25 cellular contexts compared by ENCODE assay signal in genomic region chr4:97911236-97911906, GRCh38.
DNase-seq lines count a peak whose midpoint lies in the region; ATAC-seq and TF ChIP-seq lines count a peak whose summit lies in the region.
"Had no signal": no experiment of that assay in that cellular context is flagged by ENCODE, and none has a peak within 500 bp of the region (broad histone marks: within the 10 kb centered on the region; RNA-seq: fewer than 3 reads in every experiment).

No MANE protein-coding gene starts in this region.

- TF ChIP-seq CTCF in PC-9 (conservative IDR thresholded peaks at IDR 0.05): no peak
- TF ChIP-seq CTCF in glutamatergic neuron (IDR thresholded peaks at IDR 0.05; ENCODE audit: partially characterized antibody, unreplicated experiment): peak; percentile 14
- TF ChIP-seq CTCF in nephron (IDR thresholded peaks at IDR 0.05; ENCODE audit: unreplicated experiment in 3 of 3): no peak
- TF ChIP-seq CTCF in suprapubic skin (IDR thresholded peaks at IDR 0.05): no peak

- H3K4me2 ChIP-seq in PC-9: no peak overlapping the region
- H3K4me2 ChIP-seq: KMS-11, SK-N-SH had no signal

- H3K4me3 ChIP-seq in PC-9: no peak overlapping the region
- no peak overlapping the region for H3K4me3 ChIP-seq in aorta (ENCODE audit: low read length in 2 of 2)
- no peak overlapping the region for H3K4me3 ChIP-seq in suprapubic skin
- H3K4me3 ChIP-seq in HAP-1: no peak overlapping the region
- H3K4me3 ChIP-seq: adrenal gland, right atrium auricular region, transverse colon had no signal

- H2AFZ ChIP-seq in PC-9: 0 out of 2 replicates have a peak overlapping the region, but pooled peaks have one; percentile 62

- H3K4me3 Mint-ChIP-seq in glutamatergic neuron (ENCODE audit: unreplicated experiment) (no peak overlapping the region), nephron (no peak overlapping the region)
- H3K4me3 Mint-ChIP-seq: activated CD4-positive, alpha-beta T cell treated with anti-CD3 and anti-CD28 coated beads for 36 hours; CD4-positive, alpha-beta memory T cell; mesothelial cell of epicardium had no signal

- H3K27me3 ChIP-seq in PC-9 (ENCODE audit: insufficient read depth, low read depth): no peaks in the 10 kb centered on the region
- H3K27me3 ChIP-seq in aorta (ENCODE audit: control insufficient read depth in 1 of 2, insufficient read depth in 2 of 2, low read length in 1 of 2): no peaks in the 10 kb centered on the region
- no peaks in the 10 kb centered on the region for H3K27me3 ChIP-seq in suprapubic skin
- no peaks in the 10 kb centered on the region for H3K27me3 ChIP-seq in HAP-1 (ENCODE audit: low read depth)
- H3K27me3 ChIP-seq: adrenal gland, right atrium auricular region, transverse colon had no signal

- H3K9me3 ChIP-seq in PC-9 (ENCODE audit: insufficient read depth, low read depth) (no peaks in the 10 kb centered on the region), aorta (ENCODE audit: control insufficient read depth, low read length) (no peaks in the 10 kb centered on the region), suprapubic skin (peaks cover 5% of the 10 kb centered on the region), HAP-1 (no peaks in the 10 kb centered on the region)
- H3K9me3 ChIP-seq: adrenal gland, right atrium auricular region, SK-N-SH, transverse colon had no signal

- intact Hi-C loops in PC-9 (cut with micrococcal nuclease; ENCODE audit: unreplicated experiment): no loop called here
- intact Hi-C loops in aorta (cut with DNase I): no loop called here

- ATAC-seq in aorta (ENCODE audit: low FRiP score): no peak
- ATAC-seq: activated CD4-positive, alpha-beta T cell treated with anti-CD3 and anti-CD28 coated beads for 36 hours; esophagus mucosa; PC-3 had no signal

- H3K36me3 Mint-ChIP-seq in glutamatergic neuron (ENCODE audit: unreplicated experiment): no peaks in the 10 kb centered on the region
- H3K36me3 Mint-ChIP-seq in nephron (ENCODE audit: low read depth): no peaks in the 10 kb centered on the region
- H3K36me3 Mint-ChIP-seq: CD4-positive, alpha-beta memory T cell; mesothelial cell of epicardium had no signal

- DNase-seq in Caki2 (ENCODE audit: low read depth) (peak; percentile 39), PC-9 (no peak), glutamatergic neuron (no peak), aorta (no peak), suprapubic skin (ENCODE audit: low spot score in 2 of 2) (no peak), NCI-H2081 (lab: John Stamatoyannopoulos, UW) (no peak), HAP-1 (ENCODE audit: low spot score in 2 of 2) (no peak)
- DNase-seq: activated CD4-positive, alpha-beta T cell treated with anti-CD3 and anti-CD28 coated beads for 36 hours; activated gamma-delta T cell; adrenal gland; caudate nucleus; CD4-positive, alpha-beta memory T cell; NCI-H1092 treated with DMSO at 0.1 percent for 48 hours; NCI-H526 treated with DMSO at 0.1 percent for 48 hours; PC-3; SK-N-SH; stimulated activated CD4-positive, alpha-beta T cell treated with anti-CD3 and anti-CD28 coated beads, Interleukin-15, amount 100 ng/mL, for 24 hours; stimulated activated naive CD4-positive, alpha-beta T cell treated with Interleukin-2 at 50 U/mL for 16 hours; T-helper 9 cell; transverse colon had no signal

- H3K4me1 Mint-ChIP-seq in glutamatergic neuron (ENCODE audit: low read depth, unreplicated experiment) (no peaks in the 10 kb centered on the region), nephron (no peaks in the 10 kb centered on the region)
- H3K4me1 Mint-ChIP-seq: activated CD4-positive, alpha-beta T cell treated with anti-CD3 and anti-CD28 coated beads for 36 hours; CD4-positive, alpha-beta memory T cell; mesothelial cell of epicardium had no signal

- WGBS in aorta, 2 donors: 53 to 63% methylated on average over 14 of the region's 14 CpGs
- 75% methylated on average over 9 of the region's 14 CpGs for WGBS in suprapubic skin

- no peaks in the 10 kb centered on the region for H4K20me1 ChIP-seq in PC-9 (ENCODE audit: insufficient read depth)

- TF ChIP-seq POLR2A in suprapubic skin (IDR thresholded peaks at IDR 0.05): no peak

- BruUV-seq in PC-9 (replicated peaks; lab: Mats Ljungman, UMichigan): no TSS peak

- no peaks in the 10 kb centered on the region for H3F3A ChIP-seq in PC-9 (ENCODE audit: insufficient read depth, low read depth)

- H3K79me2 ChIP-seq in PC-9 (ENCODE audit: low read depth): no peaks in the 10 kb centered on the region

- H3K27ac Mint-ChIP-seq in glutamatergic neuron (ENCODE audit: unreplicated experiment) (no peak overlapping the region), nephron (peak overlapping the region; percentile 34 to 78 (median 50))
- H3K27ac Mint-ChIP-seq: activated CD4-positive, alpha-beta T cell treated with anti-CD3 and anti-CD28 coated beads for 36 hours; CD4-positive, alpha-beta memory T cell; mesothelial cell of epicardium had no signal

- no peaks in the 10 kb centered on the region for H3K36me3 ChIP-seq in PC-9 (ENCODE audit: low read depth)
- H3K36me3 ChIP-seq in aorta (ENCODE audit: control insufficient read depth in 1 of 2, insufficient read depth in 2 of 2, low read length in 1 of 2): no peaks in the 10 kb centered on the region
- no peaks in the 10 kb centered on the region for H3K36me3 ChIP-seq in suprapubic skin
- no peaks in the 10 kb centered on the region for H3K36me3 ChIP-seq in HAP-1 (replicated peaks)
- H3K36me3 ChIP-seq: adrenal gland, right atrium auricular region, transverse colon had no signal

- peaks cover 2% of the 10 kb centered on the region for H3K27me3 Mint-ChIP-seq in glutamatergic neuron (ENCODE audit: unreplicated experiment)
- H3K27me3 Mint-ChIP-seq in nephron (ENCODE audit: low read depth): no peaks in the 10 kb centered on the region
- H3K27me3 Mint-ChIP-seq: activated CD4-positive, alpha-beta T cell treated with anti-CD3 and anti-CD28 coated beads for 36 hours; CD4-positive, alpha-beta memory T cell had no signal

- TF ChIP-seq EP300 in suprapubic skin (IDR thresholded peaks at IDR 0.05): no peak

- in situ Hi-C loops in Caki2 (cut with HindIII; ENCODE audit: low pct_unique_long_range_greater_than_20kb, low sequenced_read_pairs): no loop called here
- in situ Hi-C loops in HAP-1 (cut with MboI; ENCODE audit: low sequenced_read_pairs): no loop called here

- no peak overlapping the region for H3K27ac ChIP-seq in PC-9
- no peak overlapping the region for H3K27ac ChIP-seq in aorta (ENCODE audit: low read depth in 1 of 2, low read length in 2 of 2)
- H3K27ac ChIP-seq in suprapubic skin: no peak overlapping the region
- H3K27ac ChIP-seq: adrenal gland, KMS-11, right atrium auricular region, transverse colon had no signal

- no peaks in the 10 kb centered on the region for H3K4me1 ChIP-seq in PC-9 (replicated peaks; ENCODE audit: insufficient read depth)
- H3K4me1 ChIP-seq in aorta (ENCODE audit: control insufficient read depth in 1 of 2, insufficient read depth in 2 of 2, low read length in 2 of 2): no peaks in the 10 kb centered on the region
- no peaks in the 10 kb centered on the region for H3K4me1 ChIP-seq in suprapubic skin
- H3K4me1 ChIP-seq in HAP-1: no peaks in the 10 kb centered on the region
- H3K4me1 ChIP-seq: adrenal gland, right atrium auricular region, transverse colon had no signal

- peaks cover 3% of the 10 kb centered on the region for H3K9me3 Mint-ChIP-seq in glutamatergic neuron (ENCODE audit: unreplicated experiment)
- H3K9me3 Mint-ChIP-seq in nephron: peaks cover 5% of the 10 kb centered on the region
- H3K9me3 Mint-ChIP-seq: mesothelial cell of epicardium had no signal

- no peaks in the 10 kb centered on the region for H3K9me2 ChIP-seq in PC-9 (ENCODE audit: insufficient read depth)
- H3K9me2 ChIP-seq: SK-N-SH had no signal

- POLR2A ChIA-PET in PC-9 (lab: Charles Lee; ENCODE audit: unreplicated experiment): interaction anchor here (0.6 kb wide), 1 partner anchor 418 kb away, joined by 3 read pairs; no protein-coding TSS in a partner anchor

- CTCF ChIA-PET in PC-9 (lab: Charles Lee): no interaction called here
